9 cellular contexts compared by ENCODE assay signal in the genomic region with DNA sequence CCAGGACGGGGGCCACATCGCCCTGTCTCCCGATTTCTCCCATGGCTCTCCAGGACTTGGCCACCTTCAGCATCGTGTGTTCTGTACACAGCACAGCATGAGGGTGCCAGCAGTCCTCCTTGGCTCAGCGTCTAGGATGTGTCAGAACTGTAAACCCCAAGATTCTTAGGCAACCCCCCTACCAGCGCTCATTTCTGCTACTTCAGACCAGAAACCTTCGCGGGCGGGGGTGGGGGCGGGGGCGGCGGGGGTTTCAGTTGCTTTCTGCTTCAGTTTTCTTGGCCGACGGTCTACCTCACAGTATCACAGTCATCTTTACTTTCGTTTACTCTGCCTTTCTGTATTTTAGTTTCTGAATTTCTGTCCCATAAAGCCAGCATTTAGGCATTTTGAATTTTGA.
DNase-seq lines count a peak whose midpoint lies in the region; ATAC-seq lines count a peak whose summit lies in the region.
"Had no signal": no experiment of that assay in that cellular context is flagged by ENCODE, and none has a peak within 500 bp of the region (broad histone marks: within the 10 kb centered on the region; RNA-seq: fewer than 3 reads in every experiment).

No MANE protein-coding gene starts in this region.

- peaks cover 44% of the 10 kb centered on the region for H3K27me3 Mint-ChIP-seq in activated T-helper 2 cell treated with anti-CD3 and anti-CD28 coated beads, Interferon-gamma antibody, Interleukin-2, Interleukin-4, amounts not matched to agents 10 μg/mL and 5 μg/mL and 100 μg/mL, durations not matched to agents 14 hours and 24 hours and 36 hours (ENCODE audit: low read depth)

- H3K4me3 Mint-ChIP-seq in activated T-helper 2 cell treated with anti-CD3 and anti-CD28 coated beads, Interferon-gamma antibody, Interleukin-2, Interleukin-4, amounts not matched to agents 10 μg/mL and 5 μg/mL and 100 μg/mL, durations not matched to agents 14 hours and 24 hours and 36 hours (ENCODE audit: low read depth), result peak overlapping the region; percentile 65

- ATAC-seq in HG03342 (IDR thresholded peaks at IDR 0.05; ENCODE audit: unreplicated experiment) (peak; percentile 64), HG03571 (IDR thresholded peaks at IDR 0.05; ENCODE audit: unreplicated experiment) (no peak)

- DNase-seq in NCI-H748 (lab: John Stamatoyannopoulos, UW; ENCODE audit: unreplicated experiment), result peak; percentile 7
- DNase-seq in NCI-H748 treated with DMSO at 0.1 percent for 48 hours (lab: John Stamatoyannopoulos, UW), result no peak
- DNase-seq in activated T-helper 2 cell treated with anti-CD3 and anti-CD28 coated beads, Interferon-gamma antibody, Interleukin-2, Interleukin-4, amounts not matched to agents 10 μg/mL and 5 μg/mL and 100 μg/mL, durations not matched to agents 14 hours and 24 hours and 36 hours (ENCODE audit: low spot score), result no peak
- peak; percentile 16 for DNase-seq in stimulated activated CD8-positive, alpha-beta memory T cell treated with anti-CD3 and anti-CD28 coated beads, Interleukin-7, amount 100 ng/mL, for 24 hours (ENCODE audit: low read depth)
- no peak for DNase-seq in NCI-H1436 (lab: John Stamatoyannopoulos, UW)
- DNase-seq in activated gamma-delta T cell (lab: John Stamatoyannopoulos, UW), result no peak
- DNase-seq: adrenal gland had no signal

- peaks cover 20% of the 10 kb centered on the region for H3K4me1 Mint-ChIP-seq in activated T-helper 2 cell treated with anti-CD3 and anti-CD28 coated beads, Interferon-gamma antibody, Interleukin-2, Interleukin-4, amounts not matched to agents 10 μg/mL and 5 μg/mL and 100 μg/mL, durations not matched to agents 14 hours and 24 hours and 36 hours (ENCODE audit: low read depth)

- no peaks in the 10 kb centered on the region for H3K36me3 Mint-ChIP-seq in activated T-helper 2 cell treated with anti-CD3 and anti-CD28 coated beads, Interferon-gamma antibody, Interleukin-2, Interleukin-4, amounts not matched to agents 10 μg/mL and 5 μg/mL and 100 μg/mL, durations not matched to agents 14 hours and 24 hours and 36 hours (ENCODE audit: low read depth)

- peak overlapping the region; percentile 81 for H3K27ac Mint-ChIP-seq in activated T-helper 2 cell treated with anti-CD3 and anti-CD28 coated beads, Interferon-gamma antibody, Interleukin-2, Interleukin-4, amounts not matched to agents 10 μg/mL and 5 μg/mL and 100 μg/mL, durations not matched to agents 14 hours and 24 hours and 36 hours

- H3K9me3 Mint-ChIP-seq in activated T-helper 2 cell treated with anti-CD3 and anti-CD28 coated beads, Interferon-gamma antibody, Interleukin-2, Interleukin-4, amounts not matched to agents 10 μg/mL and 5 μg/mL and 100 μg/mL, durations not matched to agents 14 hours and 24 hours and 36 hours, result no peaks in the 10 kb centered on the region

- intact Hi-C loops in activated T-helper 2 cell treated with anti-CD3 and anti-CD28 coated beads, Interferon-gamma antibody, Interleukin-2, Interleukin-4, amounts not matched to agents 10 μg/mL and 5 μg/mL and 100 μg/mL, durations not matched to agents 14 hours and 24 hours and 36 hours (cut with micrococcal nuclease), result loop anchor here (1.0 to 2.0 kb wide), 4 partner anchors 71 to 417 kb away; a partner anchor contains a TSS

Comparison
In these comparisons a context has a peak if more than half of its experiments do, and no peak if none do; other contexts are left out.
1. DNase-seq: peak in NCI-H748 (single experiment) and stimulated activated CD8-positive, alpha-beta memory T cell treated with anti-CD3 and anti-CD28 coated beads, Interleukin-7, amount 100 ng/mL, for 24 hours (single experiment); none in NCI-H748 treated with DMSO at 0.1 percent for 48 hours (single experiment), activated T-helper 2 cell treated with anti-CD3 and anti-CD28 coated beads, Interferon-gamma antibody, Interleukin-2, Interleukin-4, amounts not matched to agents 10 μg/mL and 5 μg/mL and 100 μg/mL, durations not matched to agents 14 hours and 24 hours and 36 hours (single experiment), NCI-H1436 (single experiment) and activated gamma-delta T cell (single experiment).